In the genomic region with DNA sequence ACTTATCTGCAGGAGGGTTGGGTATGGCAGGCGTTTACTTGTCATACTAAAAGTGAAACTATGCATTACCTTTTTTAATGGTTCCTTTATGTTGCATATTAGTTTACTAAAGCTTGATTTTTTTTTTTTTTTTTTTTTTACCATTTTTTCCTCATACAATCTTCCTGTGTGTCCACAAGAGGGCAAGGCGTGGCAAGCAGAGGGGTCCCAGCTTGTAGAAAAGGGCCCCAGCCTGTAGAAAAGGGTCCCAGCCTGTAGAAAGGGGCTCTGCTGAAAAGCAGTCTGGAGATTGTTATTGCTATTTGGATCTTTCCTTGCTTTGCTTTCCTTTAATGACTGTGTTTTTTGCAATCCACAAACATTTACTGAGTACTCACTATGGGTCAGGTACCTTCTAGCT, we compare ENCODE assay signal across 19 cellular contexts. TPM values are rescaled to one million over a fixed set of nuclear protein-coding genes. Genes with fewer than 3 reads are reported as not detected.
DNase-seq lines count a peak whose midpoint lies in the region; ATAC-seq and TF ChIP-seq lines count a peak whose summit lies in the region.
"Had no signal": no experiment of that assay in that cellular context is flagged by ENCODE, and none has a peak within 500 bp of the region (broad histone marks: within the 10 kb centered on the region; RNA-seq: fewer than 3 reads in every experiment).

No MANE protein-coding gene starts in this region.

- H3K4me3 ChIP-seq in AG04450 (ENCODE audit: low read depth, low read length) (no peak overlapping the region), GM06990 (replicated peaks; ENCODE audit: low read depth, low read length) (no peak overlapping the region), WERI-Rb-1 (ENCODE audit: low read depth, low read length) (no peak overlapping the region), fibroblast of villous mesenchyme (ENCODE audit: low read depth, low read length) (no peak overlapping the region), upper lobe of right lung (no peak overlapping the region)
- H3K4me3 ChIP-seq: mucosa of descending colon had no signal

- H3K9me3 ChIP-seq in AG04450 (ENCODE audit: control insufficient read depth, insufficient read depth, low read length) (no peaks in the 10 kb centered on the region; the same call in 1 of the 2 replicates), WERI-Rb-1 (ENCODE audit: severe bottlenecking) (no peaks in the 10 kb centered on the region), upper lobe of right lung (no peaks in the 10 kb centered on the region)
- H3K9me3 ChIP-seq: mucosa of descending colon had no signal

- TF ChIP-seq CTCF in AG04450 (IDR thresholded peaks at IDR 0.05; ENCODE audit: low read depth, low read length) = peak; percentile 29; the same call in 1 of the 2 replicates
- peak; percentile 23 for TF ChIP-seq CTCF in GM06990 (IDR thresholded peaks at IDR 0.05; ENCODE audit: insufficient read depth, low read length, poor library complexity, severe bottlenecking)
- TF ChIP-seq CTCF in WERI-Rb-1 (IDR thresholded peaks at IDR 0.05; ENCODE audit: low read depth, low read length) = 0 out of 2 replicates have a peak, but pooled peaks have one; percentile 12
- TF ChIP-seq CTCF in fibroblast of villous mesenchyme (IDR thresholded peaks at IDR 0.05; ENCODE audit: insufficient read depth, low read depth, low read length) = peak; percentile 21
- TF ChIP-seq CTCF in upper lobe of right lung (IDR thresholded peaks at IDR 0.05) = no peak

- ATAC-seq in upper lobe of right lung = no peak
- ATAC-seq: mucosa of descending colon had no signal

- H3K27me3 ChIP-seq in AG04450 (ENCODE audit: control insufficient read depth, insufficient read depth, low read length) = no peaks in the 10 kb centered on the region
- H3K27me3 ChIP-seq in GM06990 (replicated peaks; ENCODE audit: control insufficient read depth, insufficient read depth, low read length) = no peaks in the 10 kb centered on the region
- no peaks in the 10 kb centered on the region for H3K27me3 ChIP-seq in WERI-Rb-1 (ENCODE audit: insufficient read depth, low read depth, severe bottlenecking)
- no peaks in the 10 kb centered on the region for H3K27me3 ChIP-seq in upper lobe of right lung

- POLR2A ChIA-PET in AG04450 (lab: Yijun Ruan, JAX) = interaction anchor here (0.6 to 1.4 kb wide), 3 partner anchors 8 to 70 kb away, joined by 3 to 4 read pairs (median 4); no protein-coding TSS in a partner anchor

- H3K27ac ChIP-seq in AG04450 (ENCODE audit: low read depth, low read length) (no peak overlapping the region), WERI-Rb-1 (no peak overlapping the region), upper lobe of right lung (no peak overlapping the region)
- H3K27ac ChIP-seq: C4-2B, parathyroid adenoma had no signal

- no peaks in the 10 kb centered on the region for H3K4me1 ChIP-seq in upper lobe of right lung
- H3K4me1 ChIP-seq: parathyroid adenoma had no signal

- H3K36me3 ChIP-seq in GM06990 (ENCODE audit: control insufficient read depth, insufficient read depth, low read length) = peaks cover 31% of the 10 kb centered on the region
- peaks cover 82% of the 10 kb centered on the region for H3K36me3 ChIP-seq in WERI-Rb-1
- H3K36me3 ChIP-seq in upper lobe of right lung = peaks cover 90% of the 10 kb centered on the region

- intact Hi-C loops in upper lobe of right lung (cut with DNase I) = no loop called here

- DNase-seq in AG04450 (ENCODE audit: low read depth, low spot score) (no peak), GM06990 (ENCODE audit: extremely low read depth, insufficient read length) (no peak), WERI-Rb-1 (no peak), fibroblast of villous mesenchyme (ENCODE audit: low read depth) (no peak), epidermal melanocyte (ENCODE audit: insufficient read length, low spot score) (no peak), upper lobe of right lung (no peak), ureter (ENCODE audit: low spot score) (no peak), HUDEP-2 (lab: John Stamatoyannopoulos, UW; ENCODE audit: unreplicated experiment in 76 of 76) (no peak)
- DNase-seq: activated naive CD4-positive, alpha-beta T cell; GOT3; head of caudate nucleus; kidney; mucosa of descending colon had no signal

- CTCF ChIA-PET in AG04450 (lab: Charles Lee) = interaction anchor here (0.5 to 1.7 kb wide), 12 partner anchors 11 to 315 kb away, joined by 3 to 8 read pairs (median 3); a partner anchor contains a TSS

RNA-seq across cellular contexts. Expression of a gene that starts 21.9 kb away (rescaled TPM):
- polyA plus RNA-seq in AG04450 (2011; rRNA removed) = 59.7 and 62.3 TPM in 2 replicates
- 51.4 and 57.4 TPM in 2 replicates for polyA minus RNA-seq in AG04450 (2011; rRNA and poly(A)+ RNA removed)
- total RNA-seq in fibroblast of villous mesenchyme = 41.9 and 42.7 TPM in 2 replicates
- total RNA-seq in upper lobe of right lung = 23.4 TPM
- total RNA-seq in ureter = 24.5 TPM

RNA-seq across cellular contexts. Expression of a gene that starts 33.4 kb away (rescaled TPM):
- not detected in 2 replicates for polyA plus RNA-seq in AG04450 (2011; rRNA removed)
- not detected in 2 replicates for polyA minus RNA-seq in AG04450 (2011; rRNA and poly(A)+ RNA removed)
- total RNA-seq in fibroblast of villous mesenchyme (not detected in 2 replicates), upper lobe of right lung (not detected), ureter (2.3 TPM)
- total RNA-seq: activated CD8-positive, alpha-beta memory T cell treated with anti-CD3 and anti-CD28 coated beads for 36 hours; SK-MEL-5; temporal lobe had no signal
- polyA plus RNA-seq: IgD-negative memory B cell had no signal
